ENCODE assay signal across 1 cellular context in genomic region chr11:69459848-69460539, GRCh38.
TF ChIP-seq lines count a peak whose summit lies in the region.

No MANE protein-coding gene starts in this region.

TF ChIP-seq in K562, 482 proteins besides CTCF, POLR2A, EP300 and RAD21:
- TF ChIP-seq CCAR2 (IDR thresholded peaks at IDR 0.05; ENCODE audit: low read depth, low read length) (no peak), PHB (CRISPR knock-in tag; IDR thresholded peaks at IDR 0.05) (no peak), SNIP1 (IDR thresholded peaks at IDR 0.05; ENCODE audit: low read depth) (no peak), CEBPB (tag; IDR thresholded peaks at IDR 0.05) (no peak), ZNF766 (CRISPR knock-in tag; conservative IDR thresholded peaks at IDR 0.05) (no peak), ZNF239 (CRISPR knock-in tag; IDR thresholded peaks at IDR 0.05) (no peak), SP2 (IDR thresholded peaks at IDR 0.05; ENCODE audit: extremely low read depth, low read depth, low read length, poor library complexity, severe bottlenecking) (no peak), ZBTB49 (CRISPR knock-in tag; IDR thresholded peaks at IDR 0.05; ENCODE audit: borderline replicate concordance) (no peak), ZNF217 (CRISPR knock-in tag; IDR thresholded peaks at IDR 0.05) (no peak), NFE2L1 (tag; IDR thresholded peaks at IDR 0.05; ENCODE audit: borderline replicate concordance, low read depth) (no peak), ZNF197 (CRISPR knock-in tag; IDR thresholded peaks at IDR 0.05; ENCODE audit: low read depth) (no peak), PCBP2 (IDR thresholded peaks at IDR 0.05; ENCODE audit: low read depth, low read length, poor library complexity, severe bottlenecking) (no peak), ETV5 (CRISPR knock-in tag; IDR thresholded peaks at IDR 0.05; ENCODE audit: low read depth) (no peak), MAX (CRISPR knock-in tag; IDR thresholded peaks at IDR 0.05) (no peak), SMC3 (conservative IDR thresholded peaks at IDR 0.05; ENCODE audit: insufficient read depth, low read depth, low read length) (no peak), ZNF507 (tag; conservative IDR thresholded peaks at IDR 0.05) (no peak), ZNF449 (CRISPR knock-in tag; IDR thresholded peaks at IDR 0.05) (no peak), CBX1 (IDR thresholded peaks at IDR 0.05; ENCODE audit: low read depth) (no peak), PATZ1 (CRISPR knock-in tag; IDR thresholded peaks at IDR 0.05; ENCODE audit: borderline replicate concordance) (no peak)
TF ChIP-seq in K562: peak in this region for 0.
